ENCODE assay signal across 1 cellular context in genomic region chr19:2462635-2463421, GRCh38.
A peak's percentile ranks its signal among the peaks of the same experiment; 100 is the strongest.
TF ChIP-seq lines count a peak whose summit lies in the region.

No MANE protein-coding gene starts in this region.

TF ChIP-seq in HepG2, 621 proteins besides CTCF, POLR2A, EP300 and RAD21 (continued from another document and continues in another):
- TF ChIP-seq PRDM10 (CRISPR knock-in tag; IDR thresholded peaks at IDR 0.05; ENCODE audit: low read depth) (peak; percentile 62; the same call in 1 of the 2 replicates), SCMH1 (CRISPR knock-in tag; IDR thresholded peaks at IDR 0.05; ENCODE audit: borderline replicate concordance) (no peak), AKNA (CRISPR knock-in tag; IDR thresholded peaks at IDR 0.05; ENCODE audit: borderline replicate concordance) (no peak), ARID4A (CRISPR knock-in tag; IDR thresholded peaks at IDR 0.05; ENCODE audit: borderline replicate concordance) (peak; percentile 75; the same call in 1 of the 2 replicates), ZNF276 (CRISPR knock-in tag; IDR thresholded peaks at IDR 0.05; ENCODE audit: low read depth) (no peak), HOXD1 (CRISPR knock-in tag; IDR thresholded peaks at IDR 0.05) (no peak), MTA1 (CRISPR knock-in tag; IDR thresholded peaks at IDR 0.05; ENCODE audit: borderline replicate concordance) (peak; percentile 92; the same call in 1 of the 2 replicates), ZFP37 (CRISPR knock-in tag; IDR thresholded peaks at IDR 0.05; ENCODE audit: borderline replicate concordance) (no peak), MLLT10 (CRISPR knock-in tag; IDR thresholded peaks at IDR 0.05) (no peak), ZNF660 (CRISPR knock-in tag; IDR thresholded peaks at IDR 0.05; ENCODE audit: borderline replicate concordance, low read depth) (no peak), ZNF546 (CRISPR knock-in tag; conservative IDR thresholded peaks at IDR 0.05) (no peak), HOXA3 (CRISPR knock-in tag; IDR thresholded peaks at IDR 0.05) (peak; percentile 92), KDM6A (CRISPR knock-in tag; IDR thresholded peaks at IDR 0.05; ENCODE audit: low read depth) (no peak), ZNF691 (CRISPR knock-in tag; IDR thresholded peaks at IDR 0.05; ENCODE audit: borderline replicate concordance, low read depth) (no peak; the same call in 1 of the 2 replicates), TIGD3 (CRISPR knock-in tag; IDR thresholded peaks at IDR 0.05; ENCODE audit: borderline replicate concordance) (no peak), CEBPB (IDR thresholded peaks at IDR 0.05; ENCODE audit: borderline replicate concordance, low read depth, low read length) (no peak), ZFP91 (CRISPR knock-in tag; IDR thresholded peaks at IDR 0.05; ENCODE audit: borderline replicate concordance) (peak; percentile 88), KDM4B (CRISPR knock-in tag; IDR thresholded peaks at IDR 0.05) (peak; percentile 76; the same call in 1 of the 2 replicates), RFX5 (IDR thresholded peaks at IDR 0.05; ENCODE audit: low read depth, low read length) (peak; percentile 74), SOX13 (IDR thresholded peaks at IDR 0.05) (no peak; the same call in none of the 2 replicates), SOX13 (CRISPR knock-in tag; conservative IDR thresholded peaks at IDR 0.05 in 1 of 2, IDR thresholded peaks at IDR 0.05 in 1 of 2) (peak in 1 of 2 experiments; percentile 61; a peak in 1 of 4 replicates), ZNF790 (CRISPR knock-in tag; IDR thresholded peaks at IDR 0.05; ENCODE audit: borderline replicate concordance) (peak; percentile 78; the same call in 1 of the 2 replicates), SATB2 (CRISPR knock-in tag; IDR thresholded peaks at IDR 0.05) (no peak), ZUFSP (CRISPR knock-in tag; IDR thresholded peaks at IDR 0.05; ENCODE audit: borderline replicate concordance) (no peak), HOXA5 (CRISPR knock-in tag; IDR thresholded peaks at IDR 0.05) (peak; percentile 47; the same call in 1 of the 2 replicates), GLI4 (CRISPR knock-in tag; IDR thresholded peaks at IDR 0.05; ENCODE audit: borderline replicate concordance) (0 out of 2 replicates have a peak, but pooled peaks have one; percentile 25), ZNF367 (CRISPR knock-in tag; IDR thresholded peaks at IDR 0.05; ENCODE audit: borderline replicate concordance) (no peak), MLX (CRISPR knock-in tag; IDR thresholded peaks at IDR 0.05) (no peak), ZBTB46 (CRISPR knock-in tag; IDR thresholded peaks at IDR 0.05; ENCODE audit: borderline replicate concordance) (no peak), GZF1 (CRISPR knock-in tag; IDR thresholded peaks at IDR 0.05) (peak; percentile 53; the same call in 1 of the 2 replicates)
